Comparison of ENCODE assay signal across 1 cellular context in the genomic region with DNA sequence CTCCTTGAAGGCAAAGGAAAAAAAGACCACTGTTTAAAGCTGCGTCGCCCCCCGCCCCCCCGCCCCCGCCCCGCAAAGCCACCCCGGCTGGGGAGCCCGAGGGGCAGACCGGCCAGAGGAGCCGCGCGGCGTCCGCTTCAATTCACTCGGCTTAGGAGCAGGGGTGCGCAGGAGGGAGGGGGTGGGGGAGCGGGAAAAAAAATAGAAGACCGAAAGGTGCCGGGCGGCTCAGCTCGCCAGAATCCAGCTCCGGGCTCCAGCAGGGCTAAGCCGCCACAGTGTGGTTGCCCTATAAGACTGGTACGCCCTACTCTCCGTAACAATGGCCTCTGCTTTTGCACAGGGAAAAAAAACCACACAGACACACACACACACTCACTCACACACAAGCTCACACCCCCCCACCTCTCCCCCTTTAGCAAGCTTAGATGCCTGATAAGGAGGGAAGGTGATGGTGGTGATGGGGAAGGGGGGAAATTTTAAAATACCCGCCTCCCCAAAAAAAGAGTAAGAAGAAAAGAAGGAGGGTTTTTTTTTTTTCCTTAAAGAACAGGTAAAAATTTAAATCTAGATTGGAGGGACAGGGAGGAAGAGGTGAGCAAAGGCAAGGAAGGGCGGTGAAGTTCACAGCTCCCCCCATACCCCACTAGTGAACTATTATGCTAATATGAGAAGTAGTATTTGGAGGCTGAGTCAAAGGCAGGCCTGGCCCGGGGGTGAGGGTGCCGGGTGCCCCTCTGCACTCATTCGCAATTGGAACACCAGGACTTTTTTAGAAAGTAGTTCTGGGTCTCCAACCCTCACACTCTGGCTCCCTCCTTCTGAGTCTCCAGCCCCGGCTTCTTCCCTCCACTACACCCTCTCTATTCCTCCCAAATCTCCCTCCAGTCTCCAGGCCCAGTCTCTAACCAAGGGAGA.
TF ChIP-seq lines count a peak whose summit lies in the region.

No MANE protein-coding gene starts in this region.

TF ChIP-seq in K562, 482 proteins besides CTCF, POLR2A, EP300 and RAD21 (continued from another document and continues in another):
- TF ChIP-seq THAP12 (CRISPR knock-in tag; IDR thresholded peaks at IDR 0.05) (no peak), ZNF511 (CRISPR knock-in tag; IDR thresholded peaks at IDR 0.05) (no peak), POLR2G (IDR thresholded peaks at IDR 0.05; ENCODE audit: low read depth, low read length) (peak; percentile 41; the same call in 1 of the 2 replicates), SOX6 (IDR thresholded peaks at IDR 0.05) (no peak; the same call in 1 of the 2 replicates), HNRNPK (IDR thresholded peaks at IDR 0.05; ENCODE audit: low read depth, low read length, poor library complexity, severe bottlenecking) (no peak), LARP7 (IDR thresholded peaks at IDR 0.05) (peak; percentile 84; the same call in 1 of the 2 replicates), SMARCA4 (IDR thresholded peaks at IDR 0.05) (peak; percentile 19), HIVEP1 (CRISPR knock-in tag; IDR thresholded peaks at IDR 0.05) (no peak), SRSF7 (optimal IDR thresholded peaks at IDR 0.05; ENCODE audit: low read depth, low read length) (no peak), MYC (IDR thresholded peaks at IDR 0.05; ENCODE audit: low read depth, low read length) (0 out of 2 replicates have a peak, but pooled peaks have one; percentile 10), MYC (CRISPR knock-in tag; IDR thresholded peaks at IDR 0.05; ENCODE audit: borderline replicate concordance, low read depth) (no peak), DACH1 (IDR thresholded peaks at IDR 0.05; ENCODE audit: partially characterized antibody) (no peak), MBD2 (IDR thresholded peaks at IDR 0.05; ENCODE audit: borderline replicate concordance, low read depth) (no peak), TRIM24 (IDR thresholded peaks at IDR 0.05) (no peak), ESRRB (CRISPR knock-in tag; IDR thresholded peaks at IDR 0.05; ENCODE audit: borderline replicate concordance) (no peak), ARNT (IDR thresholded peaks at IDR 0.05) (no peak), RBFOX2 (IDR thresholded peaks at IDR 0.05; ENCODE audit: low read depth, low read length) (0 out of 2 replicates have a peak, but pooled peaks have one; percentile 22), SMAD2 (IDR thresholded peaks at IDR 0.05; ENCODE audit: low read depth, low read length) (no peak), SRSF1 (IDR thresholded peaks at IDR 0.05; ENCODE audit: low read depth, low read length) (no peak), CREBBP (IDR thresholded peaks at IDR 0.05; ENCODE audit: low read depth, low read length) (no peak), WHSC1 (IDR thresholded peaks at IDR 0.05; ENCODE audit: low read length) (no peak), RBBP5 (IDR thresholded peaks at IDR 0.05; ENCODE audit: borderline replicate concordance, insufficient read depth, low read length, poor library complexity, severe bottlenecking) (peak; percentile 26), ZNF668 (CRISPR knock-in tag; IDR thresholded peaks at IDR 0.05) (no peak), CXXC5 (CRISPR knock-in tag; IDR thresholded peaks at IDR 0.05) (no peak), ZBTB2 (IDR thresholded peaks at IDR 0.05) (no peak), ZNF436 (CRISPR knock-in tag; IDR thresholded peaks at IDR 0.05) (no peak), ARID1B (IDR thresholded peaks at IDR 0.05) (peak; percentile 0), KDM1A (IDR thresholded peaks at IDR 0.05) (peak in 1 of 2 experiments; percentile 22; a peak in 1 of 4 replicates), EP400 (IDR thresholded peaks at IDR 0.05) (no peak), HOXB6 (CRISPR knock-in tag; IDR thresholded peaks at IDR 0.05; ENCODE audit: borderline replicate concordance) (no peak), TCF7L2 (IDR thresholded peaks at IDR 0.05; ENCODE audit: low read depth, low read length) (peak; percentile 60; the same call in 1 of the 2 replicates), BCOR (IDR thresholded peaks at IDR 0.05) (no peak), TARDBP (IDR thresholded peaks at IDR 0.05) (0 out of 2 replicates have a peak, but pooled peaks have one; percentile 35), FOXP1 (CRISPR knock-in tag; IDR thresholded peaks at IDR 0.05) (no peak), ASH1L (IDR thresholded peaks at IDR 0.05; ENCODE audit: borderline replicate concordance, low read depth, partially characterized antibody) (no peak), MEF2A (IDR thresholded peaks at IDR 0.05; ENCODE audit: control insufficient read depth, low read depth, low read length) (no peak), ZNF551 (CRISPR knock-in tag; IDR thresholded peaks at IDR 0.05) (no peak), CCNT2 (IDR thresholded peaks at IDR 0.05; ENCODE audit: borderline replicate concordance, extremely low read depth, insufficient read length, low read depth, low read length) (peak; percentile 4), FOXM1 (IDR thresholded peaks at IDR 0.05; ENCODE audit: low read depth) (peak; percentile 25), FOXM1 (CRISPR knock-in tag; IDR thresholded peaks at IDR 0.05; ENCODE audit: low read depth) (no peak), POLR2AphosphoS5 (IDR thresholded peaks at IDR 0.05; ENCODE audit: control insufficient read depth, insufficient read depth, low read depth, low read length) (no peak; the same call in 1 of the 2 replicates), HMG20A (CRISPR knock-in tag; conservative IDR thresholded peaks at IDR 0.05) (no peak), NR2C2 (CRISPR knock-in tag; IDR thresholded peaks at IDR 0.05) (no peak), NR2C2 (tag; IDR thresholded peaks at IDR 0.05) (peak; percentile 63), PPARD (CRISPR knock-in tag; IDR thresholded peaks at IDR 0.05) (no peak), NONO (IDR thresholded peaks at IDR 0.05; ENCODE audit: low read depth in 2 of 2, low read length in 1 of 2) (no peak), TEAD2 (tag; IDR thresholded peaks at IDR 0.05) (no peak), ATF7 (IDR thresholded peaks at IDR 0.05) (peak; percentile 92), THRAP3 (IDR thresholded peaks at IDR 0.05; ENCODE audit: borderline replicate concordance) (no peak), HEY1 (CRISPR knock-in tag; IDR thresholded peaks at IDR 0.05; ENCODE audit: borderline replicate concordance) (no peak), RB1 (IDR thresholded peaks at IDR 0.05; ENCODE audit: low read depth) (no peak), FOXA3 (CRISPR knock-in tag; conservative IDR thresholded peaks at IDR 0.05 in 1 of 2, IDR thresholded peaks at IDR 0.05 in 1 of 2) (no peak), ZNF561 (CRISPR knock-in tag; conservative IDR thresholded peaks at IDR 0.05) (no peak), HDAC6 (IDR thresholded peaks at IDR 0.05; ENCODE audit: low read depth, low read length) (no peak), GTF2A2 (tag; IDR thresholded peaks at IDR 0.05) (no peak)
- TF ChIP-seq, protein P1, sequence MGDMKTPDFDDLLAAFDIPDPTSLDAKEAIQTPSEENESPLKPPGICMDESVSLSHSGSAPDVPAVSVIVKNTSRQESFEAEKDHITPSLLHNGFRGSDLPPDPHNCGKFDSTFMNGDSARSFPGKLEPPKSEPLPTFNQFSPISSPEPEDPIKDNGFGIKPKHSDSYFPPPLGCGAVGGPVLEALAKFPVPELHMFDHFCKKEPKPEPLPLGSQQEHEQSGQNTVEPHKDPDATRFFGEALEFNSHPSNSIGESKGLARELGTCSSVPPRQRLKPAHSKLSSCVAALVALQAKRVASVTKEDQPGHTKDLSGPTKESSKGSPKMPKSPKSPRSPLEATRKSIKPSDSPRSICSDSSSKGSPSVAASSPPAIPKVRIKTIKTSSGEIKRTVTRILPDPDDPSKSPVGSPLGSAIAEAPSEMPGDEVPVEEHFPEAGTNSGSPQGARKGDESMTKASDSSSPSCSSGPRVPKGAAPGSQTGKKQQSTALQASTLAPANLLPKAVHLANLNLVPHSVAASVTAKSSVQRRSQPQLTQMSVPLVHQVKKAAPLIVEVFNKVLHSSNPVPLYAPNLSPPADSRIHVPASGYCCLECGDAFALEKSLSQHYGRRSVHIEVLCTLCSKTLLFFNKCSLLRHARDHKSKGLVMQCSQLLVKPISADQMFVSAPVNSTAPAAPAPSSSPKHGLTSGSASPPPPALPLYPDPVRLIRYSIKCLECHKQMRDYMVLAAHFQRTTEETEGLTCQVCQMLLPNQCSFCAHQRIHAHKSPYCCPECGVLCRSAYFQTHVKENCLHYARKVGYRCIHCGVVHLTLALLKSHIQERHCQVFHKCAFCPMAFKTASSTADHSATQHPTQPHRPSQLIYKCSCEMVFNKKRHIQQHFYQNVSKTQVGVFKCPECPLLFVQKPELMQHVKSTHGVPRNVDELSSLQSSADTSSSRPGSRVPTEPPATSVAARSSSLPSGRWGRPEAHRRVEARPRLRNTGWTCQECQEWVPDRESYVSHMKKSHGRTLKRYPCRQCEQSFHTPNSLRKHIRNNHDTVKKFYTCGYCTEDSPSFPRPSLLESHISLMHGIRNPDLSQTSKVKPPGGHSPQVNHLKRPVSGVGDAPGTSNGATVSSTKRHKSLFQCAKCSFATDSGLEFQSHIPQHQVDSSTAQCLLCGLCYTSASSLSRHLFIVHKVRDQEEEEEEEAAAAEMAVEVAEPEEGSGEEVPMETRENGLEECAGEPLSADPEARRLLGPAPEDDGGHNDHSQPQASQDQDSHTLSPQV (IDR thresholded peaks at IDR 0.05), result no peak
- TF ChIP-seq, protein P2, sequence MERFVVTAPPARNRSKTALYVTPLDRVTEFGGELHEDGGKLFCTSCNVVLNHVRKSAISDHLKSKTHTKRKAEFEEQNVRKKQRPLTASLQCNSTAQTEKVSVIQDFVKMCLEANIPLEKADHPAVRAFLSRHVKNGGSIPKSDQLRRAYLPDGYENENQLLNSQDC (CRISPR knock-in tag; IDR thresholded peaks at IDR 0.05), result no peak
- TF ChIP-seq, protein P3, sequence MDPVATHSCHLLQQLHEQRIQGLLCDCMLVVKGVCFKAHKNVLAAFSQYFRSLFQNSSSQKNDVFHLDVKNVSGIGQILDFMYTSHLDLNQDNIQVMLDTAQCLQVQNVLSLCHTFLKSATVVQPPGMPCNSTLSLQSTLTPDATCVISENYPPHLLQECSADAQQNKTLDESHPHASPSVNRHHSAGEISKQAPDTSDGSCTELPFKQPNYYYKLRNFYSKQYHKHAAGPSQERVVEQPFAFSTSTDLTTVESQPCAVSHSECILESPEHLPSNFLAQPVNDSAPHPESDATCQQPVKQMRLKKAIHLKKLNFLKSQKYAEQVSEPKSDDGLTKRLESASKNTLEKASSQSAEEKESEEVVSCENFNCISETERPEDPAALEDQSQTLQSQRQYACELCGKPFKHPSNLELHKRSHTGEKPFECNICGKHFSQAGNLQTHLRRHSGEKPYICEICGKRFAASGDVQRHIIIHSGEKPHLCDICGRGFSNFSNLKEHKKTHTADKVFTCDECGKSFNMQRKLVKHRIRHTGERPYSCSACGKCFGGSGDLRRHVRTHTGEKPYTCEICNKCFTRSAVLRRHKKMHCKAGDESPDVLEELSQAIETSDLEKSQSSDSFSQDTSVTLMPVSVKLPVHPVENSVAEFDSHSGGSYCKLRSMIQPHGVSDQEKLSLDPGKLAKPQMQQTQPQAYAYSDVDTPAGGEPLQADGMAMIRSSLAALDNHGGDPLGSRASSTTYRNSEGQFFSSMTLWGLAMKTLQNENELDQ (CRISPR knock-in tag; IDR thresholded peaks at IDR 0.05; ENCODE audit: borderline replicate concordance), result no peak
- TF ChIP-seq, protein P4, sequence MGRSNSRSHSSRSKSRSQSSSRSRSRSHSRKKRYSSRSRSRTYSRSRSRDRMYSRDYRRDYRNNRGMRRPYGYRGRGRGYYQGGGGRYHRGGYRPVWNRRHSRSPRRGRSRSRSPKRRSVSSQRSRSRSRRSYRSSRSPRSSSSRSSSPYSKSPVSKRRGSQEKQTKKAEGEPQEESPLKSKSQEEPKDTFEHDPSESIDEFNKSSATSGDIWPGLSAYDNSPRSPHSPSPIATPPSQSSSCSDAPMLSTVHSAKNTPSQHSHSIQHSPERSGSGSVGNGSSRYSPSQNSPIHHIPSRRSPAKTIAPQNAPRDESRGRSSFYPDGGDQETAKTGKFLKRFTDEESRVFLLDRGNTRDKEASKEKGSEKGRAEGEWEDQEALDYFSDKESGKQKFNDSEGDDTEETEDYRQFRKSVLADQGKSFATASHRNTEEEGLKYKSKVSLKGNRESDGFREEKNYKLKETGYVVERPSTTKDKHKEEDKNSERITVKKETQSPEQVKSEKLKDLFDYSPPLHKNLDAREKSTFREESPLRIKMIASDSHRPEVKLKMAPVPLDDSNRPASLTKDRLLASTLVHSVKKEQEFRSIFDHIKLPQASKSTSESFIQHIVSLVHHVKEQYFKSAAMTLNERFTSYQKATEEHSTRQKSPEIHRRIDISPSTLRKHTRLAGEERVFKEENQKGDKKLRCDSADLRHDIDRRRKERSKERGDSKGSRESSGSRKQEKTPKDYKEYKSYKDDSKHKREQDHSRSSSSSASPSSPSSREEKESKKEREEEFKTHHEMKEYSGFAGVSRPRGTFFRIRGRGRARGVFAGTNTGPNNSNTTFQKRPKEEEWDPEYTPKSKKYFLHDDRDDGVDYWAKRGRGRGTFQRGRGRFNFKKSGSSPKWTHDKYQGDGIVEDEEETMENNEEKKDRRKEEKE (IDR thresholded peaks at IDR 0.05; ENCODE audit: borderline replicate concordance in 1 of 2, control insufficient read depth in 1 of 2, low read depth in 2 of 2, low read length in 1 of 2), result no peak
